21 cellular contexts compared by ENCODE assay signal in the genomic region with DNA sequence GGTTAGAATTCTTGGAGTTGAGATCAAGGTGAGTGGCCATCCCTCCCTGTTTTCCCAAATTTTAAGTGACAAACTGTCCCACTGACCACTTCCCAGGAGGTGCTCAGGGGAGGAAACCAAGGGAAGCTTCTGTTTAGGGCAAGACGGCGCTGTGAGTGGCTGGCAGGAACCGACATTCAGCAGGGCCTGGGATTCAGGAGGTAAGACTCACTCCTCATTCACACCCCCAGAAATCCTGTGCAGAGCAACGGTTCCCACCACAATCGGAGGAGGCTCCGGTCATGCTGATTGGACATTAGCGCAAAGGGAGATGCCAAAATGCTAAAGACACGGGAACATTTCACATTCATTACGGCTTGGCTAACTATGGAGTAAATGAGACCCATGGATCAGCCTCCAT.
"Had no signal": no experiment of that assay in that cellular context is flagged by ENCODE, and none has a peak within 500 bp of the region (broad histone marks: within the 10 kb centered on the region; RNA-seq: fewer than 3 reads in every experiment).

No MANE protein-coding gene starts in this region.

- H3K27ac ChIP-seq: heart left ventricle, left ventricle myocardium inferior, ovary, prostate gland, transverse colon, upper lobe of left lung had no signal

- ATAC-seq: heart left ventricle; mucosa of descending colon; naive thymus-derived CD4-positive, alpha-beta T cell; natural killer cell treated with Interleukin-12 subunit alpha and Interleukin-12 subunit beta and Interleukin-15 and Interleukin-18, amount 100 ng/mL, for 72 hours; right cardiac atrium; stimulated activated effector memory CD8-positive, alpha-beta T cell treated with anti-CD3 and anti-CD28 coated beads, Interleukin-12 subunit alpha, Interleukin-12 subunit beta, amount 100 ng/mL, for 72 hours had no signal

- H3K9me3 ChIP-seq: heart left ventricle, left ventricle myocardium inferior, mucosa of descending colon, ovary, prostate gland, transverse colon, upper lobe of left lung had no signal

- H3K4me1 ChIP-seq: heart left ventricle, left ventricle myocardium inferior, prostate gland, upper lobe of left lung had no signal

- H3K27me3 ChIP-seq: heart left ventricle, ovary, transverse colon, upper lobe of left lung had no signal

- H3K27ac Mint-ChIP-seq: naive thymus-derived CD4-positive, alpha-beta T cell; natural killer cell treated with Interleukin-12 subunit alpha and Interleukin-12 subunit beta and Interleukin-15 and Interleukin-18, amount 100 ng/mL, for 72 hours; stimulated activated effector memory CD8-positive, alpha-beta T cell treated with anti-CD3 and anti-CD28 coated beads, Interleukin-12 subunit alpha, Interleukin-12 subunit beta, amount 100 ng/mL, for 72 hours; stimulated activated naive CD8-positive, alpha-beta T cell treated with anti-CD3 and anti-CD28 coated beads, Interleukin-15, Interleukin-2, amounts not matched to agents 100 ng/mL and 50 ng/mL, for 24 hours had no signal

- H3K27me3 Mint-ChIP-seq: natural killer cell treated with Interleukin-12 subunit alpha and Interleukin-12 subunit beta and Interleukin-15 and Interleukin-18, amount 100 ng/mL, for 72 hours; stimulated activated naive CD8-positive, alpha-beta T cell treated with anti-CD3 and anti-CD28 coated beads, Interleukin-15, Interleukin-2, amounts not matched to agents 100 ng/mL and 50 ng/mL, for 24 hours had no signal

- H3K4me3 ChIP-seq: heart left ventricle, left ventricle myocardium inferior, lung, mucosa of descending colon, ovary, prostate gland, smooth muscle cell, transverse colon, upper lobe of left lung had no signal

- H3K36me3 Mint-ChIP-seq: naive thymus-derived CD4-positive, alpha-beta T cell; natural killer cell treated with Interleukin-12 subunit alpha and Interleukin-12 subunit beta and Interleukin-15 and Interleukin-18, amount 100 ng/mL, for 72 hours; stimulated activated effector memory CD8-positive, alpha-beta T cell treated with anti-CD3 and anti-CD28 coated beads, Interleukin-12 subunit alpha, Interleukin-12 subunit beta, amount 100 ng/mL, for 72 hours had no signal

- H3K36me3 ChIP-seq: heart left ventricle, left ventricle myocardium inferior, ovary, prostate gland, transverse colon, upper lobe of left lung had no signal

- H3K4me3 Mint-ChIP-seq: naive thymus-derived CD4-positive, alpha-beta T cell; natural killer cell treated with Interleukin-12 subunit alpha and Interleukin-12 subunit beta and Interleukin-15 and Interleukin-18, amount 100 ng/mL, for 72 hours; stimulated activated effector memory CD8-positive, alpha-beta T cell treated with anti-CD3 and anti-CD28 coated beads, Interleukin-12 subunit alpha, Interleukin-12 subunit beta, amount 100 ng/mL, for 72 hours; stimulated activated naive CD8-positive, alpha-beta T cell treated with anti-CD3 and anti-CD28 coated beads, Interleukin-15, Interleukin-2, amounts not matched to agents 100 ng/mL and 50 ng/mL, for 24 hours had no signal

- DNase-seq: heart left ventricle; hypothalamus; islet precursor cell; left ventricle myocardium inferior; mesendoderm; midbrain; mucosa of descending colon; naive thymus-derived CD4-positive, alpha-beta T cell; retina; right cardiac atrium; stimulated activated CD4-positive, alpha-beta T cell treated with anti-CD3 and anti-CD28 coated beads, Interleukin-4, amount 100 ng/mL, for 24 hours; stimulated activated naive CD4-positive, alpha-beta T cell; transverse colon; upper lobe of left lung had no signal

- H3K9me3 Mint-ChIP-seq: naive thymus-derived CD4-positive, alpha-beta T cell; natural killer cell treated with Interleukin-12 subunit alpha and Interleukin-12 subunit beta and Interleukin-15 and Interleukin-18, amount 100 ng/mL, for 72 hours; stimulated activated effector memory CD8-positive, alpha-beta T cell treated with anti-CD3 and anti-CD28 coated beads, Interleukin-12 subunit alpha, Interleukin-12 subunit beta, amount 100 ng/mL, for 72 hours; stimulated activated naive CD8-positive, alpha-beta T cell treated with anti-CD3 and anti-CD28 coated beads, Interleukin-15, Interleukin-2, amounts not matched to agents 100 ng/mL and 50 ng/mL, for 24 hours had no signal

- H3K4me1 Mint-ChIP-seq: stimulated activated effector memory CD8-positive, alpha-beta T cell treated with anti-CD3 and anti-CD28 coated beads, Interleukin-12 subunit alpha, Interleukin-12 subunit beta, amount 100 ng/mL, for 72 hours had no signal
